ENCODE assay signal across 1 cellular context in the genomic region with DNA sequence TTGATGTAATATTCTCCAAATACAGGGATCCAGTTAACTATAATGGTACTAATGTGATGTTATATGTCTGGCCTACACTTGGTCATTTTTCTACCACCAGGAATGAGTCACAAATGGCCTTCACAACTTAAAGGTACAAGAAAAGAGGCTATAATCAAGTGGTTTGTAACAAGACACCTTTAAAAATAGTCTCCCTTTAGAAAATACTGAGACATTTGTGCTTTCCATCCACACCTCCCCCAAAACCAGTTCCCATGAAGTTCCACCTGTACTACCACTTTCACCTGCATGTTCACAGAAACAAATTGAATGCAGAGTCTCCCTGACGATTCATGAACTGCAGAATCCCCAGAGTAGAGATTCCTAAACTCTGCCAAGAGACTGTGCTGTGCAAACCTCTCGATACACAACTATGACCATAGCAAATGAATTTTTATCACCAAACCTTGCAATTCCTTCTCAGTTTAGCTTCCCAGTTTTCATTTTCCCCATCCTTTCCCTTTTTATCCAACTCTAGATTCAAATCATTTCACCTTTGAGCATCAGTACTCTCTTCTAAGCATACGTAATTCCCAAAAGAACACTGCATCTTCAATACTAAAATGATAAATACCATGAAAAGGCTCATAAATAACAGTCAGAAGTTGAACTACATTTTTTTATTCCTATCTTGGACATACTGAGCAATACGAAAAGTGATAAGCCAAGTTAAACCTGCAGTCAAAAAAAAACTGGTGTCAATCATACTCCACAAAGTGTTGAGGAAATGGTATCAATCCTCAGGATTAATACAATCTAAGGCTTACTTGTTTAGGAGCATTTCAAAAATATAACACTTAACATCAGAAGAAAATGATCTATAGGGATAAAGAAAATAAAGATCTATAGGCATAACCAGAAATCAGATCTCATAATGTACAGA.
A peak's percentile ranks its signal among the peaks of the same experiment; 100 is the strongest.
TF ChIP-seq lines count a peak whose summit lies in the region.

No MANE protein-coding gene starts in this region.

TF ChIP-seq in GM12878, 131 proteins besides CTCF, POLR2A, EP300 and RAD21 (continued from another document):
- TF ChIP-seq BCLAF1 (IDR thresholded peaks at IDR 0.05) = no peak
- TF ChIP-seq RB1 (IDR thresholded peaks at IDR 0.05; ENCODE audit: borderline replicate concordance) = no peak
- TF ChIP-seq NR2F1 (conservative IDR thresholded peaks at IDR 0.05) = no peak
- TF ChIP-seq E4F1 (IDR thresholded peaks at IDR 0.05; ENCODE audit: borderline replicate concordance, partially characterized antibody) = no peak
- TF ChIP-seq, protein P1, sequence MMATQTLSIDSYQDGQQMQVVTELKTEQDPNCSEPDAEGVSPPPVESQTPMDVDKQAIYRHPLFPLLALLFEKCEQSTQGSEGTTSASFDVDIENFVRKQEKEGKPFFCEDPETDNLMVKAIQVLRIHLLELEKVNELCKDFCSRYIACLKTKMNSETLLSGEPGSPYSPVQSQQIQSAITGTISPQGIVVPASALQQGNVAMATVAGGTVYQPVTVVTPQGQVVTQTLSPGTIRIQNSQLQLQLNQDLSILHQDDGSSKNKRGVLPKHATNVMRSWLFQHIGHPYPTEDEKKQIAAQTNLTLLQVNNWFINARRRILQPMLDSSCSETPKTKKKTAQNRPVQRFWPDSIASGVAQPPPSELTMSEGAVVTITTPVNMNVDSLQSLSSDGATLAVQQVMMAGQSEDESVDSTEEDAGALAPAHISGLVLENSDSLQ (IDR thresholded peaks at IDR 0.05) = peak; percentile 73
- TF ChIP-seq SREBF1 (IDR thresholded peaks at IDR 0.05; ENCODE audit: low read length) = no peak
- no peak for TF ChIP-seq ZNF274 (IDR thresholded peaks at IDR 0.05; ENCODE audit: insufficient read depth, insufficient read length)
- TF ChIP-seq ZNF207 (IDR thresholded peaks at IDR 0.05; ENCODE audit: borderline replicate concordance) = no peak
- TF ChIP-seq MEF2A (IDR thresholded peaks at IDR 0.05; ENCODE audit: insufficient read depth, low read depth, low read length) = no peak
- TF ChIP-seq, protein P2, sequence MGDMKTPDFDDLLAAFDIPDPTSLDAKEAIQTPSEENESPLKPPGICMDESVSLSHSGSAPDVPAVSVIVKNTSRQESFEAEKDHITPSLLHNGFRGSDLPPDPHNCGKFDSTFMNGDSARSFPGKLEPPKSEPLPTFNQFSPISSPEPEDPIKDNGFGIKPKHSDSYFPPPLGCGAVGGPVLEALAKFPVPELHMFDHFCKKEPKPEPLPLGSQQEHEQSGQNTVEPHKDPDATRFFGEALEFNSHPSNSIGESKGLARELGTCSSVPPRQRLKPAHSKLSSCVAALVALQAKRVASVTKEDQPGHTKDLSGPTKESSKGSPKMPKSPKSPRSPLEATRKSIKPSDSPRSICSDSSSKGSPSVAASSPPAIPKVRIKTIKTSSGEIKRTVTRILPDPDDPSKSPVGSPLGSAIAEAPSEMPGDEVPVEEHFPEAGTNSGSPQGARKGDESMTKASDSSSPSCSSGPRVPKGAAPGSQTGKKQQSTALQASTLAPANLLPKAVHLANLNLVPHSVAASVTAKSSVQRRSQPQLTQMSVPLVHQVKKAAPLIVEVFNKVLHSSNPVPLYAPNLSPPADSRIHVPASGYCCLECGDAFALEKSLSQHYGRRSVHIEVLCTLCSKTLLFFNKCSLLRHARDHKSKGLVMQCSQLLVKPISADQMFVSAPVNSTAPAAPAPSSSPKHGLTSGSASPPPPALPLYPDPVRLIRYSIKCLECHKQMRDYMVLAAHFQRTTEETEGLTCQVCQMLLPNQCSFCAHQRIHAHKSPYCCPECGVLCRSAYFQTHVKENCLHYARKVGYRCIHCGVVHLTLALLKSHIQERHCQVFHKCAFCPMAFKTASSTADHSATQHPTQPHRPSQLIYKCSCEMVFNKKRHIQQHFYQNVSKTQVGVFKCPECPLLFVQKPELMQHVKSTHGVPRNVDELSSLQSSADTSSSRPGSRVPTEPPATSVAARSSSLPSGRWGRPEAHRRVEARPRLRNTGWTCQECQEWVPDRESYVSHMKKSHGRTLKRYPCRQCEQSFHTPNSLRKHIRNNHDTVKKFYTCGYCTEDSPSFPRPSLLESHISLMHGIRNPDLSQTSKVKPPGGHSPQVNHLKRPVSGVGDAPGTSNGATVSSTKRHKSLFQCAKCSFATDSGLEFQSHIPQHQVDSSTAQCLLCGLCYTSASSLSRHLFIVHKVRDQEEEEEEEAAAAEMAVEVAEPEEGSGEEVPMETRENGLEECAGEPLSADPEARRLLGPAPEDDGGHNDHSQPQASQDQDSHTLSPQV (IDR thresholded peaks at IDR 0.05) = no peak
- no peak for TF ChIP-seq ZBED1 (IDR thresholded peaks at IDR 0.05; ENCODE audit: borderline replicate concordance)
